In the genomic region with DNA sequence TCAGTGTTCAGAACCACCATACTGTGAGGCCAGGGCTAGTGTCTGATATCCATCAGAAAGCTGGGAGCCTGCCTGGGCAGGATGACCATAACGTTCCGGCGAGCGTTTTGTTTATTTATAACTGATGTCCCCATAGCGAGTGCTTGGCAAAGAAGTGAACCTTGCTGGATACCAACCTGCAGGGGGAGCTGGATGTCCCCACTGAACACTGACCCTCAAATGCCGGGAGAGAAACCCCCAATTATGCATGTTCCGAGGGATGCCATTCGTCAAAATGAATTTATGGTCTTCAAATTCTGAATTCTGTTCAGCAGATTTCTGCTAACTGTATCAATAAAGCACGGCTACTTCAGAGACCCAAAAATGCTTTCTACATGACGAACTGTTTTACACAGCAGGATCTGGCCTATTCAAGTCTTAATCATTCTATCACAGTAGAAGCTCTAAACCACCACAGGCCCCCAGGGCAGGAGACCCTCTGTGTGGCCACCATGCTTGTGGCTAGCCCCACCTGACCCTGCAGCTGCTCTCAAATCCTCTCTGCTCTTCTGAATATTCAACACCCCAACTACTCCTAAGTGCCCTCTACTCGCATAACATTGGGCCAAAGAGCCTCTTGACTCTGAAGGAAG, we compare ENCODE assay signal across 8 cellular contexts. TPM values are rescaled to one million over a fixed set of nuclear protein-coding genes. Genes with fewer than 3 reads are reported as not detected.
DNase-seq lines count a peak whose midpoint lies in the region; ATAC-seq and TF ChIP-seq lines count a peak whose summit lies in the region.

No MANE protein-coding gene starts in this region.

- POLR2A ChIA-PET in BJ (lab: Charles Lee) = no interaction called here

- H3K4me1 ChIP-seq in tibial artery = peaks cover 0 to 17% (median 8%) of the 10 kb centered on the region in 4 donors

- H3K27ac ChIP-seq in brain microvascular endothelial cell (peak overlapping the region; percentile 20), tibial artery (peak overlapping the region; percentile 79 to 84)

- in situ Hi-C loops in brain microvascular endothelial cell (cut with HindIII; ENCODE audit: low pct_ligation_motif_present, low sequenced_read_pairs) = no loop called here

- DNase-seq in BJ (ENCODE audit: low read depth) (peak; percentile 69), brain microvascular endothelial cell (peak; percentile 87), kidney epithelial cell (ENCODE audit: low read depth) (no peak), tibial artery (peak; percentile 89 to 91), NCI-H2171 treated with DMSO at 0.1 percent for 48 hours (lab: John Stamatoyannopoulos, UW) (no peak), NCI-H187 treated with DMSO at 0.1 percent for 48 hours (lab: John Stamatoyannopoulos, UW) (no peak)

- no peaks in the 10 kb centered on the region for H3K9me3 ChIP-seq in tibial artery

- intact Hi-C loops in tibial artery (cut with DNase I; ENCODE audit: low total_unique reads) = no loop called here

- no peak for TF ChIP-seq EP300 in Ishikawa (IDR thresholded peaks at IDR 0.05; ENCODE audit: borderline replicate concordance)

- ATAC-seq in HG03460 (IDR thresholded peaks at IDR 0.05; ENCODE audit: unreplicated experiment) = no peak

- TF ChIP-seq CTCF in BJ (IDR thresholded peaks at IDR 0.05; ENCODE audit: insufficient read depth, low read depth, low read length) = peak; percentile 91
- TF ChIP-seq CTCF in brain microvascular endothelial cell (IDR thresholded peaks at IDR 0.05; ENCODE audit: low read depth, low read length, missing control alignments) = peak; percentile 87
- peak; percentile 73 for TF ChIP-seq CTCF in kidney epithelial cell (IDR thresholded peaks at IDR 0.05; ENCODE audit: insufficient read depth, low read length, poor library complexity, severe bottlenecking)
- TF ChIP-seq CTCF in tibial artery (IDR thresholded peaks at IDR 0.05) = peak; percentile 76 to 81

- H3K4me3 ChIP-seq in BJ (ENCODE audit: low read depth, low read length) = no peak overlapping the region
- no peak overlapping the region for H3K4me3 ChIP-seq in brain microvascular endothelial cell (ENCODE audit: low read depth, low read length)
- no peak overlapping the region for H3K4me3 ChIP-seq in kidney epithelial cell (ENCODE audit: low read depth, low read length)
- peak overlapping the region in 1 of 2 donors; percentile 0 for H3K4me3 ChIP-seq in tibial artery

- H3K36me3 ChIP-seq in BJ (ENCODE audit: control insufficient read depth, insufficient read depth, low read length) = peaks cover 2% of the 10 kb centered on the region; the same call in 1 of the 2 replicates
- H3K36me3 ChIP-seq in brain microvascular endothelial cell (replicated peaks) = peaks cover under 1% of the 10 kb centered on the region
- no peaks in the 10 kb centered on the region for H3K36me3 ChIP-seq in kidney epithelial cell (ENCODE audit: control insufficient read depth, insufficient read depth, low read length)
- peaks cover under 1 to 33% (median 29%) of the 10 kb centered on the region in 3 donors for H3K36me3 ChIP-seq in tibial artery

- no peaks in the 10 kb centered on the region for H3K27me3 ChIP-seq in BJ (ENCODE audit: control insufficient read depth, insufficient read depth, low read length)
- H3K27me3 ChIP-seq in brain microvascular endothelial cell (replicated peaks) = no peaks in the 10 kb centered on the region
- H3K27me3 ChIP-seq in kidney epithelial cell (ENCODE audit: control insufficient read depth, insufficient read depth, low read length) = no peaks in the 10 kb centered on the region
- H3K27me3 ChIP-seq in tibial artery = no peaks in the 10 kb centered on the region

- TF ChIP-seq RAD21 in Ishikawa (IDR thresholded peaks at IDR 0.05; ENCODE audit: low read depth) = peak; percentile 45

- CTCF ChIA-PET in BJ (lab: Yijun Ruan, JAX) = interaction anchor here (0.6 to 6.5 kb wide), 31 partner anchors 10 to 136 kb away, joined by 3 to 70 read pairs (median 4); partner anchors contain the start of gene MED24

TF ChIP-seq in Ishikawa, 13 proteins besides CTCF, POLR2A, EP300 and RAD21:
- peak; percentile 68 for TF ChIP-seq TEAD4 (IDR thresholded peaks at IDR 0.05)
- TF ChIP-seq NFIC (IDR thresholded peaks at IDR 0.05) = 0 out of 2 replicates have a peak, but pooled peaks have one; percentile 25
- TF ChIP-seq FOXM1 (IDR thresholded peaks at IDR 0.05; ENCODE audit: borderline replicate concordance, low read depth) = no peak

RNA-seq across cellular contexts. Expression of gene MED24, which starts 15.2 kb away (rescaled TPM):
- 40.1 and 55.2 TPM in 2 replicates for polyA plus RNA-seq in BJ (2011; rRNA removed)
- polyA minus RNA-seq in BJ (2011; rRNA and poly(A)+ RNA removed) = 72.9 and 94.5 TPM in 2 replicates
- total RNA-seq in kidney epithelial cell = 82.8 and 83.6 TPM in 2 replicates

RNA-seq across cellular contexts. Expression of gene CSF3, which starts 23.8 kb away (rescaled TPM):
- polyA plus RNA-seq in BJ (2011; rRNA removed) = not detected in 2 replicates
- 0.33 TPM in 1 of 2 replicates, not detected in the other for polyA minus RNA-seq in BJ (2011; rRNA and poly(A)+ RNA removed)
- not detected in 2 replicates for total RNA-seq in kidney epithelial cell

RNA-seq across cellular contexts. Expression of gene THRA, which starts 23.8 kb away (rescaled TPM):
- polyA plus RNA-seq in BJ (2011; rRNA removed) = 32.1 and 43.3 TPM in 2 replicates
- polyA minus RNA-seq in BJ (2011; rRNA and poly(A)+ RNA removed) = 17.8 and 20.2 TPM in 2 replicates
- total RNA-seq in kidney epithelial cell = 5.3 and 7.1 TPM in 2 replicates

RNA-seq across cellular contexts. Expression of gene PSMD3, which starts 58.4 kb away (rescaled TPM):
- polyA plus RNA-seq in BJ (2011; rRNA removed) = 57.0 and 104 TPM in 2 replicates
- polyA minus RNA-seq in BJ (2011; rRNA and poly(A)+ RNA removed) = 60.9 and 77.5 TPM in 2 replicates
- total RNA-seq in kidney epithelial cell = 102 and 104 TPM in 2 replicates

Comparison
In these comparisons a context has a peak if more than half of its experiments do, and no peak if none do; other contexts are left out.
1. DNase-seq: peak in BJ (single experiment), brain microvascular endothelial cell (single experiment) and tibial artery (2 of 2); none in kidney epithelial cell (single experiment), NCI-H2171 treated with DMSO at 0.1 percent for 48 hours (single experiment) and NCI-H187 treated with DMSO at 0.1 percent for 48 hours (single experiment).
2. Peak in every context shown above with its lines, with median percentiles within 50 percentile points of each other: CTCF ChIP-seq.